Comparison of ENCODE assay signal across 1 cellular context in genomic region chr10:125043824-125044658, GRCh38.
TF ChIP-seq lines count a peak whose summit lies in the region.

No MANE protein-coding gene starts in this region.

TF ChIP-seq in GM23338, 12 proteins besides CTCF, POLR2A, EP300 and RAD21 (continued from another document):
- TF ChIP-seq REST (IDR thresholded peaks at IDR 0.05; ENCODE audit: unreplicated experiment) = no peak
- no peak for TF ChIP-seq ZNF114 (CRISPR knock-in tag; IDR thresholded peaks at IDR 0.05)
- TF ChIP-seq JUNB (IDR thresholded peaks at IDR 0.05; ENCODE audit: unreplicated experiment) = no peak
- TF ChIP-seq ZNF331 (CRISPR knock-in tag; IDR thresholded peaks at IDR 0.05; ENCODE audit: low read depth) = no peak
- TF ChIP-seq EZH2phosphoT487 (IDR thresholded peaks at IDR 0.05; ENCODE audit: unreplicated experiment) = no peak
- no peak for TF ChIP-seq STAT1 (IDR thresholded peaks at IDR 0.05; ENCODE audit: unreplicated experiment)
- no peak for TF ChIP-seq POLR2AphosphoS5 (IDR thresholded peaks at IDR 0.05; ENCODE audit: low read depth)
- TF ChIP-seq ZNF462 (CRISPR knock-in tag; IDR thresholded peaks at IDR 0.05) = no peak
